In the genomic region with DNA sequence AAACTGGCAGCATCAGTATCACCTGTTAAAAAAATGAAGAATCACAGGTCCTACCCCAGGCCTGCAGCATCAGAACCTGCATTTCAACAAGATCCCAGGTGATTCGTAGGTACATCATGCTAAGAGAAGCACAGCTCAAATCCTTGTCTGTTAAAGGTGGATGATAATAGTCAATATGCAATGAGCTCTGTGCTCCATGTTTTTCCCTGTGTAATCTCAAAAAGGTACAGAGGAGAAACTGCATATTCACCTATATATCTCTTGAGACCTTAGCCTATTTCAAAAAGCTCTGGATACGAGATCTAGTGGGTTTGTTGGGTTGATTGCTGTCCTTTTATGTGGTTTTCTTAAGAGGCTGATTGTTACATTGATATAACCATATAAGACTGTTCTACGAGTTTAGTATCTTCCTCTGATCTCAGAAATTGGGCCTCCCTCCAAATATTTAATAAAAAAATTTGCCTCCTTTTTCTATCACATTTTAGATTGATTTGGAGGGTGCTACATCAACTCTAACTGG, we compare ENCODE assay signal across 24 cellular contexts.
DNase-seq lines count a peak whose midpoint lies in the region; ATAC-seq and TF ChIP-seq lines count a peak whose summit lies in the region.
"Had no signal": no experiment of that assay in that cellular context is flagged by ENCODE, and none has a peak within 500 bp of the region (broad histone marks: within the 10 kb centered on the region; RNA-seq: fewer than 3 reads in every experiment).

No MANE protein-coding gene starts in this region.

- peak overlapping the region; percentile 88 for H3K4ac ChIP-seq in IMR-90 (ENCODE audit: low read depth, low read length)

- no TSS peak for BruUV-seq in IMR-90 (replicated peaks; lab: Mats Ljungman, UMichigan)

- no peak overlapping the region for H2AFZ ChIP-seq in SK-N-SH (ENCODE audit: low read depth)
- no peak overlapping the region for H2AFZ ChIP-seq in IMR-90 (replicated peaks; ENCODE audit: low read length, poor library complexity)

- TF ChIP-seq RAD21 in SK-N-SH (IDR thresholded peaks at IDR 0.05; ENCODE audit: low read length) = no peak
- TF ChIP-seq RAD21 in IMR-90 (IDR thresholded peaks at IDR 0.05; ENCODE audit: low read length) = no peak

- peaks cover 9% of the 10 kb centered on the region for H3F3A ChIP-seq in SK-N-SH (replicated peaks; ENCODE audit: insufficient read depth)

- no peak overlapping the region for H2BK5ac ChIP-seq in IMR-90 (ENCODE audit: low read depth, low read length, poor library complexity, severe bottlenecking)

- H3K27ac ChIP-seq in SK-N-SH (ENCODE audit: low read depth in 2 of 2, low read length in 1 of 2) (peak overlapping the region in 1 of 2 experiments; percentile 81; a peak in 2 of 4 replicates), IMR-90 (ENCODE audit: insufficient read depth, low read length) (peak overlapping the region; percentile 33; the same call in 1 of the 2 replicates), brain microvascular endothelial cell (peak overlapping the region; percentile 93)
- H3K27ac ChIP-seq: 22Rv1, lower lobe of right lung, SJCRH30 had no signal

- H3K4me1 Mint-ChIP-seq in natural killer cell treated with Interleukin-12 subunit alpha and Interleukin-12 subunit beta and Interleukin-15 and Interleukin-18, amount 100 ng/mL, for 72 hours (ENCODE audit: low read depth in 2 of 2) = peaks cover 29 to 38% of the 10 kb centered on the region in 2 donors
- peaks cover 37% of the 10 kb centered on the region for H3K4me1 Mint-ChIP-seq in stimulated activated effector memory CD8-positive, alpha-beta T cell treated with anti-CD3 and anti-CD28 coated beads, Interleukin-12 subunit alpha, Interleukin-12 subunit beta, amount 100 ng/mL, for 72 hours

- H3K9ac ChIP-seq in SK-N-SH (no peak overlapping the region), IMR-90 (ENCODE audit: low read depth, low read length) (no peak overlapping the region)

- peak overlapping the region; percentile 54 to 82 for H3K27ac Mint-ChIP-seq in natural killer cell treated with Interleukin-12 subunit alpha and Interleukin-12 subunit beta and Interleukin-15 and Interleukin-18, amount 100 ng/mL, for 72 hours
- H3K27ac Mint-ChIP-seq in stimulated activated effector memory CD8-positive, alpha-beta T cell treated with anti-CD3 and anti-CD28 coated beads, Interleukin-12 subunit alpha, Interleukin-12 subunit beta, amount 100 ng/mL, for 72 hours = no peak overlapping the region
- H3K27ac Mint-ChIP-seq: activated B cell treated with CpG ODN at 0.5 μM for 24 hours; activated T-helper 2 cell treated with anti-CD3 and anti-CD28 coated beads, Interferon-gamma antibody, Interleukin-2, Interleukin-4, amounts not matched to agents 10 μg/mL and 5 μg/mL and 100 μg/mL, durations not matched to agents 14 hours and 24 hours and 36 hours; T-helper 2 cell treated with Interferon-gamma antibody and Interleukin-4, amounts not matched to agents 5 μg/mL and 100 μg/mL, for 36 hours had no signal

- H4K8ac ChIP-seq in IMR-90 (ENCODE audit: low read depth in 2 of 2, low read length in 2 of 2) = peak overlapping the region; percentile 56 to 93; a peak in 2 of 4 replicates

- H2BK20ac ChIP-seq in IMR-90 (ENCODE audit: low read depth, low read length) = peak overlapping the region; percentile 96

- no peaks in the 10 kb centered on the region for H3K27me3 ChIP-seq in SK-N-SH (ENCODE audit: insufficient read depth)
- no peaks in the 10 kb centered on the region for H3K27me3 ChIP-seq in IMR-90 (ENCODE audit: control insufficient read depth, insufficient read depth, low read length)
- no peaks in the 10 kb centered on the region for H3K27me3 ChIP-seq in brain microvascular endothelial cell (replicated peaks)
- H3K27me3 ChIP-seq: heart left ventricle, pancreas, SJCRH30 had no signal

- H3K9me3 ChIP-seq in SK-N-SH (no peaks in the 10 kb centered on the region), IMR-90 (ENCODE audit: control insufficient read depth, insufficient read depth, low read length) (no peaks in the 10 kb centered on the region)
- H3K9me3 ChIP-seq: heart left ventricle, lower lobe of right lung, pancreas, SJCRH30 had no signal

- POLR2A ChIA-PET in SK-N-SH (lab: Yijun Ruan, JAX) = no interaction called here
- POLR2A ChIA-PET in IMR-90 (lab: Charles Lee; ENCODE audit: unreplicated experiment) = no interaction called here

- H4K5ac ChIP-seq in IMR-90 (ENCODE audit: low read depth, low read length) = peak overlapping the region; percentile 67

- peak overlapping the region; percentile 72 for H2BK15ac ChIP-seq in IMR-90 (ENCODE audit: low read depth, low read length)

- 0 out of 2 replicates have a peak overlapping the region, but pooled peaks have one; percentile 26 for H3K4me2 ChIP-seq in SK-N-SH
- H3K4me2 ChIP-seq in IMR-90 (ENCODE audit: low read depth, low read length) = no peak overlapping the region

- H3K9me1 ChIP-seq in IMR-90 (ENCODE audit: insufficient read depth, low read length) = peaks cover 6% of the 10 kb centered on the region

- H3K36me3 ChIP-seq in SK-N-SH (replicated peaks in 1 of 2; ENCODE audit: control insufficient read depth in 1 of 2, insufficient read depth in 2 of 2, low read length in 1 of 2) (no peaks in the 10 kb centered on the region), IMR-90 (ENCODE audit: control insufficient read depth, insufficient read depth, low read length) (no peaks in the 10 kb centered on the region), brain microvascular endothelial cell (replicated peaks) (no peaks in the 10 kb centered on the region)
- H3K36me3 ChIP-seq: heart left ventricle, lower lobe of right lung, pancreas, SJCRH30 had no signal

- H2AK5ac ChIP-seq in IMR-90 (ENCODE audit: low read depth, low read length) = peak overlapping the region; percentile 37

- CTCF ChIA-PET in SK-N-SH (lab: Yijun Ruan, JAX) (no interaction called here), IMR-90 (lab: Yijun Ruan, JAX) (no interaction called here)

- no peak for TF ChIP-seq EP300 in SK-N-SH (IDR thresholded peaks at IDR 0.05; ENCODE audit: borderline replicate concordance in 1 of 2, low read depth in 1 of 2, low read length in 1 of 2)

- no peak overlapping the region for H3K4me3 ChIP-seq in SK-N-SH (ENCODE audit: low read depth in 2 of 2, low read length in 1 of 2)
- H3K4me3 ChIP-seq in IMR-90 (ENCODE audit: insufficient read depth, low read depth, low read length) = no peak overlapping the region
- H3K4me3 ChIP-seq in brain microvascular endothelial cell (ENCODE audit: low read depth, low read length) = no peak overlapping the region
- H3K4me3 ChIP-seq: heart left ventricle, lower lobe of right lung, pancreas, SJCRH30 had no signal

- no peak overlapping the region for H3K4me3 Mint-ChIP-seq in natural killer cell treated with Interleukin-12 subunit alpha and Interleukin-12 subunit beta and Interleukin-15 and Interleukin-18, amount 100 ng/mL, for 72 hours
- H3K4me3 Mint-ChIP-seq in stimulated activated effector memory CD8-positive, alpha-beta T cell treated with anti-CD3 and anti-CD28 coated beads, Interleukin-12 subunit alpha, Interleukin-12 subunit beta, amount 100 ng/mL, for 72 hours = no peak overlapping the region
- H3K4me3 Mint-ChIP-seq: activated B cell treated with CpG ODN at 0.5 μM for 24 hours had no signal

- dilution Hi-C loops in IMR-90 (cut with HindIII; ENCODE audit: low sequenced_read_pairs, unreplicated experiment) = no loop called here

- no peaks in the 10 kb centered on the region for H3K79me1 ChIP-seq in IMR-90 (ENCODE audit: low read depth in 1 of 2, low read length in 2 of 2)

- H4K20me1 ChIP-seq in SK-N-SH (ENCODE audit: insufficient read depth) (no peaks in the 10 kb centered on the region), IMR-90 (ENCODE audit: insufficient read depth, low read length) (no peaks in the 10 kb centered on the region)

- peaks cover 19% of the 10 kb centered on the region for H3K36me3 Mint-ChIP-seq in natural killer cell treated with Interleukin-12 subunit alpha and Interleukin-12 subunit beta and Interleukin-15 and Interleukin-18, amount 100 ng/mL, for 72 hours
- no peaks in the 10 kb centered on the region for H3K36me3 Mint-ChIP-seq in stimulated activated effector memory CD8-positive, alpha-beta T cell treated with anti-CD3 and anti-CD28 coated beads, Interleukin-12 subunit alpha, Interleukin-12 subunit beta, amount 100 ng/mL, for 72 hours

- peak overlapping the region; percentile 98 for H2BK120ac ChIP-seq in IMR-90 (ENCODE audit: low read depth, low read length)

- TF ChIP-seq CTCF in SK-N-SH (IDR thresholded peaks at IDR 0.05) = no peak
- TF ChIP-seq CTCF in IMR-90 (conservative IDR thresholded peaks at IDR 0.05; ENCODE audit: low read depth, low read length) = no peak
- TF ChIP-seq CTCF in brain microvascular endothelial cell (IDR thresholded peaks at IDR 0.05; ENCODE audit: low read depth, low read length, missing control alignments) = no peak

- no peak overlapping the region for H2AK9ac ChIP-seq in IMR-90 (replicated peaks; ENCODE audit: low read depth, low read length, poor library complexity)

- no peak overlapping the region for H3K56ac ChIP-seq in IMR-90 (ENCODE audit: extremely low read depth, insufficient read depth, low read length)

- 75% methylated on average over 3 of the region's 3 CpGs for WGBS in SK-N-SH (ENCODE audit: low lambda C conversion rate)
- WGBS in IMR-90 (ENCODE audit: extremely low coverage in 2 of 2, insufficient read length in 1 of 2), 2 experiments = no CpG with 5 or more reads among the region's 3 CpGs

- TF ChIP-seq POLR2A in IMR-90 (IDR thresholded peaks at IDR 0.05; ENCODE audit: low read depth, low read length) = no peak

- peak overlapping the region; percentile 73 for H3K18ac ChIP-seq in IMR-90 (ENCODE audit: low read depth, low read length)

- peak overlapping the region; percentile 75 for H3K14ac ChIP-seq in IMR-90 (replicated peaks; ENCODE audit: low read depth, low read length)

- no peaks in the 10 kb centered on the region for H3K9me2 ChIP-seq in SK-N-SH

- peak overlapping the region; percentile 50 for H3K23ac ChIP-seq in IMR-90 (ENCODE audit: low read depth, low read length)

- peak overlapping the region; percentile 89 for H4K91ac ChIP-seq in IMR-90 (ENCODE audit: insufficient read depth, low read depth, low read length)

- ATAC-seq in SK-N-SH treated with all-trans-retinoic acid at 6 μM for 48 hours = no peak
- ATAC-seq in IMR-90 (ENCODE audit: low read depth) = no peak
- ATAC-seq in natural killer cell treated with Interleukin-12 subunit alpha and Interleukin-12 subunit beta and Interleukin-15 and Interleukin-18, amount 100 ng/mL, for 72 hours = no peak
- no peak for ATAC-seq in GM19324 (IDR thresholded peaks at IDR 0.05; ENCODE audit: low FRiP score, unreplicated experiment)
- ATAC-seq in stimulated activated effector memory CD8-positive, alpha-beta T cell treated with anti-CD3 and anti-CD28 coated beads, Interleukin-12 subunit alpha, Interleukin-12 subunit beta, amount 100 ng/mL, for 72 hours = no peak

- H3K9me3 Mint-ChIP-seq in natural killer cell treated with Interleukin-12 subunit alpha and Interleukin-12 subunit beta and Interleukin-15 and Interleukin-18, amount 100 ng/mL, for 72 hours = peaks cover 6% of the 10 kb centered on the region
- H3K9me3 Mint-ChIP-seq in stimulated activated effector memory CD8-positive, alpha-beta T cell treated with anti-CD3 and anti-CD28 coated beads, Interleukin-12 subunit alpha, Interleukin-12 subunit beta, amount 100 ng/mL, for 72 hours = peaks cover 8% of the 10 kb centered on the region
- H3K9me3 Mint-ChIP-seq: activated B cell treated with CpG ODN at 0.5 μM for 24 hours; activated T-helper 2 cell treated with anti-CD3 and anti-CD28 coated beads, Interferon-gamma antibody, Interleukin-2, Interleukin-4, amounts not matched to agents 10 μg/mL and 5 μg/mL and 100 μg/mL, durations not matched to agents 14 hours and 24 hours and 36 hours had no signal

- DNase-seq in SK-N-SH (no peak), IMR-90 (no peak), brain microvascular endothelial cell (no peak), SKM-1 treated with dmso at 0.1 percent for 144 hours (lab: John Stamatoyannopoulos, UW; ENCODE audit: unreplicated experiment) (no peak)
- no peak for DNase-seq in natural killer cell treated with Interleukin-12 subunit alpha and Interleukin-12 subunit beta and Interleukin-15 and Interleukin-18, amount 100 ng/mL, for 72 hours (ENCODE audit: low spot score)
- DNase-seq in stimulated activated effector memory CD8-positive, alpha-beta T cell treated with anti-CD3 and anti-CD28 coated beads, Interleukin-12 subunit alpha, Interleukin-12 subunit beta, amount 100 ng/mL, for 72 hours (ENCODE audit: low spot score in 2 of 2) = no peak
- DNase-seq: activated B cell treated with CpG ODN at 0.5 μM for 24 hours; activated CD8-positive, alpha-beta memory T cell treated with anti-CD3 and anti-CD28 coated beads for 24 hours; amygdala; DMS 273 treated with DMSO at 0.1 percent for 48 hours; effector CD8-positive, alpha-beta T cell; GDM1; Kasumi-1; lower lobe of right lung; NCI-H526; stimulated activated CD4-positive, alpha-beta T cell treated with anti-CD3 and anti-CD28 coated beads, Interleukin-2, amount 100 ng/mL, for 24 hours had no signal

- no peaks in the 10 kb centered on the region for H3K79me2 ChIP-seq in SK-N-SH (ENCODE audit: insufficient read depth)

- H3K27me3 Mint-ChIP-seq in natural killer cell treated with Interleukin-12 subunit alpha and Interleukin-12 subunit beta and Interleukin-15 and Interleukin-18, amount 100 ng/mL, for 72 hours = peaks cover 0 to 4% of the 10 kb centered on the region in 2 donors
- H3K27me3 Mint-ChIP-seq: activated B cell treated with CpG ODN at 0.5 μM for 24 hours had no signal

- intact Hi-C loops in IMR-90 (cut with micrococcal nuclease) = loop anchor here (10.0 kb wide), 1 partner anchor 126 kb away; no protein-coding TSS in a partner anchor

- in situ Hi-C loops in IMR-90 (cut with MboI; ENCODE audit: low sequenced_read_pairs) = loop anchor here (25.0 kb wide), 1 partner anchor 1093 kb away; the partner anchor contains the start of gene GPC6
- in situ Hi-C loops in brain microvascular endothelial cell (cut with HindIII; ENCODE audit: low pct_ligation_motif_present, low sequenced_read_pairs) = no loop called here

- peaks cover 2 to 14% of the 10 kb centered on the region in 2 experiments; a peak in 3 of 4 replicates for H3K4me1 ChIP-seq in SK-N-SH (ENCODE audit: control insufficient read depth in 1 of 2, insufficient read depth in 2 of 2, low read depth in 1 of 2, low read length in 1 of 2)
- peaks cover 33% of the 10 kb centered on the region for H3K4me1 ChIP-seq in IMR-90 (ENCODE audit: control insufficient read depth, insufficient read depth, low read length)
